ENCODE assay signal across 8 cellular contexts in genomic region chrX:155611302-155611701, GRCh38. TPM values are rescaled to one million over a fixed set of nuclear protein-coding genes. Genes with fewer than 3 reads are reported as not detected.
A peak's percentile ranks its signal among the peaks of the same experiment; 100 is the strongest.
DNase-seq lines count a peak whose midpoint lies in the region; TF ChIP-seq lines count a peak whose summit lies in the region.

No MANE protein-coding gene starts in this region.

- TF ChIP-seq CTCF in fibroblast of lung (conservative IDR thresholded peaks at IDR 0.05 in 1 of 2, IDR thresholded peaks at IDR 0.05 in 1 of 2; ENCODE audit: low read depth in 1 of 2, low read length in 2 of 2) (no peak), BE2C (IDR thresholded peaks at IDR 0.05; ENCODE audit: low read depth, low read length) (no peak), WERI-Rb-1 (IDR thresholded peaks at IDR 0.05; ENCODE audit: low read depth, low read length) (no peak)

- no peaks in the 10 kb centered on the region for H4K20me1 ChIP-seq in fibroblast of lung (ENCODE audit: control insufficient read depth, extremely low read depth, insufficient read depth, low read length)

- H3K4me3 ChIP-seq in fibroblast of lung (replicated peaks in 1 of 4; ENCODE audit: control extremely low read depth in 1 of 4, insufficient read depth in 1 of 4, low read depth in 3 of 4, low read length in 4 of 4): peak overlapping the region; percentile 65 to 80 (median 74)
- H3K4me3 ChIP-seq in skeletal muscle cell (ENCODE audit: low read depth, low read length): peak overlapping the region; percentile 70
- H3K4me3 ChIP-seq in BE2C (ENCODE audit: low read depth, low read length): no peak overlapping the region
- H3K4me3 ChIP-seq in WERI-Rb-1 (ENCODE audit: low read depth, low read length): no peak overlapping the region

- H3K27me3 ChIP-seq in fibroblast of lung (ENCODE audit: control insufficient read depth, insufficient read depth, low read length): no peaks in the 10 kb centered on the region
- H3K27me3 ChIP-seq in BE2C: no peaks in the 10 kb centered on the region
- no peaks in the 10 kb centered on the region for H3K27me3 ChIP-seq in WERI-Rb-1 (ENCODE audit: insufficient read depth, low read depth, severe bottlenecking)

- DNase-seq in NCI-H526 (lab: John Stamatoyannopoulos, UW) (peak; percentile 5 to 10), NCI-H526 treated with DMSO at 0.1 percent for 48 hours (lab: John Stamatoyannopoulos, UW) (no peak), OCI-M1 (lab: John Stamatoyannopoulos, UW) (peak; percentile 14), fibroblast of lung (ENCODE audit: low read depth in 2 of 2) (no peak), skeletal muscle cell (ENCODE audit: low read depth) (no peak), BE2C (no peak), hippocampal formation (lab: John Stamatoyannopoulos, UW) (no peak), WERI-Rb-1 (no peak)

- H2AFZ ChIP-seq in fibroblast of lung (ENCODE audit: low read length): no peak overlapping the region

- no peaks in the 10 kb centered on the region for H3K4me1 ChIP-seq in fibroblast of lung (ENCODE audit: control insufficient read depth, extremely low read depth, insufficient read depth, low read length)
- no peaks in the 10 kb centered on the region for H3K4me1 ChIP-seq in BE2C

- H3K4me2 ChIP-seq in fibroblast of lung (ENCODE audit: extremely low read depth, insufficient read depth, low read length): peak overlapping the region; percentile 75

- no peaks in the 10 kb centered on the region for H3K9me3 ChIP-seq in fibroblast of lung (ENCODE audit: control insufficient read depth, insufficient read depth, low read depth, low read length)
- H3K9me3 ChIP-seq in BE2C: no peaks in the 10 kb centered on the region
- no peaks in the 10 kb centered on the region for H3K9me3 ChIP-seq in WERI-Rb-1 (ENCODE audit: severe bottlenecking)

- no peaks in the 10 kb centered on the region for H3K36me3 ChIP-seq in fibroblast of lung (ENCODE audit: control insufficient read depth, insufficient read depth, low read length)
- H3K36me3 ChIP-seq in BE2C: no peaks in the 10 kb centered on the region
- no peaks in the 10 kb centered on the region for H3K36me3 ChIP-seq in WERI-Rb-1

- H3K27ac ChIP-seq in fibroblast of lung (ENCODE audit: insufficient read depth, low read length): no peak overlapping the region
- no peak overlapping the region for H3K27ac ChIP-seq in WERI-Rb-1

- peaks cover 15% of the 10 kb centered on the region for H3K79me2 ChIP-seq in fibroblast of lung (ENCODE audit: control insufficient read depth, insufficient read depth, low read length)

- H3K9ac ChIP-seq in fibroblast of lung (ENCODE audit: insufficient read depth, low read length): no peak overlapping the region

RNA-seq across cellular contexts. Expression of gene SPRY3, which starts 1.1 kb away (rescaled TPM):
- 0.26 and 0.33 TPM in 2 replicates for total RNA-seq in fibroblast of lung
- polyA plus RNA-seq in fibroblast of lung: 0.36 and 0.76 TPM in 2 replicates
- 0.21 and 0.41 TPM in 2 replicates for polyA plus RNA-seq in fibroblast of lung (2012)
- 0.31 and 1.7 TPM in 2 replicates for polyA minus RNA-seq in fibroblast of lung (ENCODE audit: low replicate concordance)
- 0.22 TPM for polyA plus RNA-seq in BE2C (2012; ENCODE audit: insufficient read depth, insufficient read length, low read depth)

RNA-seq across cellular contexts. Expression of gene TMLHE, which starts 1.4 kb away (rescaled TPM):
- 18.5 and 24.1 TPM in 2 replicates for total RNA-seq in fibroblast of lung
- 14.1 and 17.5 TPM in 2 replicates for polyA plus RNA-seq in fibroblast of lung
- polyA plus RNA-seq in fibroblast of lung (2012): 11.3 and 12.7 TPM in 2 replicates
- polyA minus RNA-seq in fibroblast of lung (ENCODE audit: low replicate concordance): 26.4 and 48.6 TPM in 2 replicates
- polyA plus RNA-seq in BE2C (2012; ENCODE audit: insufficient read depth, insufficient read length, low read depth): 9.4 TPM

Comparison
In these comparisons a context has a peak if more than half of its experiments do, and no peak if none do; other contexts are left out.
1. DNase-seq: peak in NCI-H526 (2 of 2) and OCI-M1 (single experiment); none in NCI-H526 treated with DMSO at 0.1 percent for 48 hours (single experiment), fibroblast of lung (0 of 2), skeletal muscle cell (single experiment), BE2C (single experiment), hippocampal formation (0 of 2) and WERI-Rb-1 (single experiment).
2. H3K4me3 ChIP-seq: peak in fibroblast of lung (4 of 4) and skeletal muscle cell (single experiment); none in BE2C (single experiment) and WERI-Rb-1 (single experiment).